Comparison of ENCODE assay signal across 2 cellular contexts in the genomic region with DNA sequence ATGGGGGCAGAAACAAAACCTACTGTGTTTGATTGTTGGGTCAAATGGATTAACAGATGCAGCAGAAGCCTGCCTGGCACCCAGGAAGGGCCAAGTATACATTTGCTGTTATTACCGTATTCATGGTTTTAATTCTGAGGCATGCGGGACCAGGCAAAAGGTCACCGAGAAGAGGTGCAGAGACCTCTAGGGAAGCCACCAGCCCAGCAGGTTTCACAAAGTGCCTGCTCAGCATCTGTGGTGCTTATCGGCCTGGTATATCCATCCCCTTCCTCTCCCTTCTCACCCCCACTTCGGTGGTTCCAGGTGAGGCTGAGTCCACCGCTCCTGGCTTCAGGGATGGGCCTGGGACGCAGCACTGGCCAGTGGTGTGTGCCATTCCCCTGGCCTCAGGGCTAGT.
TF ChIP-seq lines count a peak whose summit lies in the region.

No MANE protein-coding gene starts in this region.

TF ChIP-seq in A549, 52 proteins besides CTCF, POLR2A, EP300 and RAD21:
- peak; percentile 60 for TF ChIP-seq MAFK (IDR thresholded peaks at IDR 0.05; ENCODE audit: partially characterized antibody)
- TF ChIP-seq, protein P1, sequence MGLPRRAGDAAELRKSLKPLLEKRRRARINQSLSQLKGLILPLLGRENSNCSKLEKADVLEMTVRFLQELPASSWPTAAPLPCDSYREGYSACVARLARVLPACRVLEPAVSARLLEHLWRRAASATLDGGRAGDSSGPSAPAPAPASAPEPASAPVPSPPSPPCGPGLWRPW (IDR thresholded peaks at IDR 0.05), result no peak

TF ChIP-seq in IMR-90, 13 proteins besides CTCF, POLR2A, EP300 and RAD21:
- TF ChIP-seq MAFK (IDR thresholded peaks at IDR 0.05; ENCODE audit: low read depth, low read length) (0 out of 2 replicates have a peak, but pooled peaks have one; percentile 31), RFX5 (IDR thresholded peaks at IDR 0.05; ENCODE audit: low read depth, low read length) (no peak)
